8 cellular contexts compared by ENCODE assay signal in genomic region chr11:102318469-102318868, GRCh38. TPM values are rescaled to one million over a fixed set of nuclear protein-coding genes. Genes with fewer than 3 reads are reported as not detected.
DNase-seq lines count a peak whose midpoint lies in the region; ATAC-seq and TF ChIP-seq lines count a peak whose summit lies in the region.

No MANE protein-coding gene starts in this region.

- H3K9me3 ChIP-seq in esophagus (ENCODE audit: control insufficient read depth in 2 of 2, insufficient read depth in 1 of 2, low read depth in 1 of 2, low read length in 1 of 2) (no peaks in the 10 kb centered on the region), WERI-Rb-1 (ENCODE audit: severe bottlenecking) (no peaks in the 10 kb centered on the region)

- H3K4me1 Mint-ChIP-seq in stimulated activated effector memory CD8-positive, alpha-beta T cell treated with anti-CD3 and anti-CD28 coated beads, Interleukin-12 subunit alpha, Interleukin-12 subunit beta, amount 100 ng/mL, for 72 hours, result peaks cover 52% of the 10 kb centered on the region

- peaks cover 0 to 3% of the 10 kb centered on the region in 2 donors for H3K4me1 ChIP-seq in esophagus (ENCODE audit: control insufficient read depth in 2 of 2, insufficient read depth in 2 of 2, low read length in 1 of 2)

- H3K9me3 Mint-ChIP-seq in stimulated activated effector memory CD8-positive, alpha-beta T cell treated with anti-CD3 and anti-CD28 coated beads, Interleukin-12 subunit alpha, Interleukin-12 subunit beta, amount 100 ng/mL, for 72 hours, result no peaks in the 10 kb centered on the region

- H3K4me3 ChIP-seq in esophagus (ENCODE audit: low read depth in 1 of 2, low read length in 2 of 2) (peak overlapping the region; percentile 27 to 61), WERI-Rb-1 (ENCODE audit: low read depth, low read length) (no peak overlapping the region)

- H3K27ac Mint-ChIP-seq in stimulated activated effector memory CD8-positive, alpha-beta T cell treated with anti-CD3 and anti-CD28 coated beads, Interleukin-12 subunit alpha, Interleukin-12 subunit beta, amount 100 ng/mL, for 72 hours, result peak overlapping the region; percentile 93

- H3K36me3 Mint-ChIP-seq in stimulated activated effector memory CD8-positive, alpha-beta T cell treated with anti-CD3 and anti-CD28 coated beads, Interleukin-12 subunit alpha, Interleukin-12 subunit beta, amount 100 ng/mL, for 72 hours, result peaks cover 73% of the 10 kb centered on the region

- H3K36me3 ChIP-seq in esophagus (ENCODE audit: control insufficient read depth in 2 of 2, insufficient read depth in 2 of 2, low read length in 1 of 2), result no peaks in the 10 kb centered on the region
- H3K36me3 ChIP-seq in WERI-Rb-1, result no peaks in the 10 kb centered on the region

- H3K27ac ChIP-seq in VCaP, result peak overlapping the region; percentile 82
- H3K27ac ChIP-seq in esophagus (ENCODE audit: low read depth in 2 of 2, low read length in 1 of 2), result peak overlapping the region; percentile 44 to 54
- H3K27ac ChIP-seq in WERI-Rb-1, result no peak overlapping the region

- ATAC-seq in stimulated activated effector memory CD8-positive, alpha-beta T cell treated with anti-CD3 and anti-CD28 coated beads, Interleukin-12 subunit alpha, Interleukin-12 subunit beta, amount 100 ng/mL, for 72 hours, result peak; percentile 52
- ATAC-seq in HG03039 (IDR thresholded peaks at IDR 0.05; ENCODE audit: unreplicated experiment), result no peak

- no peaks in the 10 kb centered on the region for H3K27me3 ChIP-seq in esophagus (ENCODE audit: control insufficient read depth in 1 of 2, insufficient read depth in 2 of 2, low read length in 2 of 2)
- H3K27me3 ChIP-seq in WERI-Rb-1 (ENCODE audit: insufficient read depth, low read depth, severe bottlenecking), result no peaks in the 10 kb centered on the region

- peak overlapping the region; percentile 93 for H3K4me3 Mint-ChIP-seq in stimulated activated effector memory CD8-positive, alpha-beta T cell treated with anti-CD3 and anti-CD28 coated beads, Interleukin-12 subunit alpha, Interleukin-12 subunit beta, amount 100 ng/mL, for 72 hours

- 72 to 73% methylated on average over 1 of the region's 1 CpG for WGBS in esophagus, 2 donors

- DNase-seq in activated CD4-positive, CD25-positive, alpha-beta regulatory T cell treated with anti-CD3 and anti-CD28 coated beads, Interleukin-2, amount 50 U/mL, for 16 hours (ENCODE audit: low read depth, low spot score), result peak; percentile 43
- DNase-seq in activated CD4-positive, CD25-positive, alpha-beta regulatory T cell treated with anti-CD3 and anti-CD28 coated beads, Interleukin-2, amount 50 U/mL, for 72 hours, result no peak
- peak in 1 of 2 donors; percentile 78 for DNase-seq in stimulated activated effector memory CD8-positive, alpha-beta T cell treated with anti-CD3 and anti-CD28 coated beads, Interleukin-12 subunit alpha, Interleukin-12 subunit beta, amount 100 ng/mL, for 72 hours (ENCODE audit: low spot score in 2 of 2)
- DNase-seq in WERI-Rb-1 (no peak), HCEC 1CT (no peak)

- TF ChIP-seq CTCF in VCaP (conservative IDR thresholded peaks at IDR 0.05), result no peak
- no peak for TF ChIP-seq CTCF in WERI-Rb-1 (IDR thresholded peaks at IDR 0.05; ENCODE audit: low read depth, low read length)

RNA-seq across cellular contexts. Expression of gene BIRC3, which starts 1.2 kb away (rescaled TPM):
- polyA plus RNA-seq in esophagus, result 1 to 10 TPM; 2.2 to 9.8 TPM

RNA-seq across cellular contexts. Expression of gene BIRC2, which starts 28.5 kb away (rescaled TPM):
- 10 to 100 TPM; 11.1 to 17.5 TPM for polyA plus RNA-seq in esophagus
